ENCODE assay signal across 8 cellular contexts in genomic region chr6:87697581-87698552, GRCh38. TPM values are rescaled to one million over a fixed set of nuclear protein-coding genes. Genes with fewer than 3 reads are reported as not detected.
DNase-seq lines count a peak whose midpoint lies in the region.

No MANE protein-coding gene starts in this region.

- peaks cover 43% of the 10 kb centered on the region for H3K4me1 ChIP-seq in mononuclear cell (ENCODE audit: insufficient read depth, low read length)

- H3K4me3 ChIP-seq in mononuclear cell (ENCODE audit: low read length) = peak overlapping the region; percentile 19

- DNase-seq in SIG-M5 treated with dmso at 0.1 percent for 504 hours (lab: John Stamatoyannopoulos, UW; ENCODE audit: unreplicated experiment) = peak; percentile 19
- DNase-seq in SIG-M5 (lab: John Stamatoyannopoulos, UW) = no peak
- DNase-seq in NCI-H2227 (lab: John Stamatoyannopoulos, UW; ENCODE audit: unreplicated experiment) = peak; percentile 47
- DNase-seq in cerebellar cortex (ENCODE audit: low spot score) = peak; percentile 45
- DNase-seq in SW 1271 (lab: John Stamatoyannopoulos, UW) = no peak
- DNase-seq in stimulated activated CD4-positive, alpha-beta T cell treated with anti-CD3 and anti-CD28 coated beads, Interleukin-12 subunit alpha, Interleukin-12 subunit beta, amount 100 ng/mL, for 4 hours = no peak
- no peak for DNase-seq in stimulated activated CD8-positive, alpha-beta memory T cell treated with anti-CD3 and anti-CD28 coated beads, Interleukin-4, amount 100 ng/mL, for 48 hours

- H3K27me3 ChIP-seq in mononuclear cell (ENCODE audit: insufficient read depth, low read length) = no peaks in the 10 kb centered on the region

- H3K9me3 ChIP-seq in mononuclear cell (ENCODE audit: low read depth, low read length) = no peaks in the 10 kb centered on the region

RNA-seq across cellular contexts. Expression of gene AKIRIN2, which starts 4.2 kb away (rescaled TPM):
- 92.1 TPM for total RNA-seq in mononuclear cell

Comparison
In these comparisons a context has a peak if more than half of its experiments do, and no peak if none do; other contexts are left out.
1. DNase-seq: peak in SIG-M5 treated with dmso at 0.1 percent for 504 hours (single experiment), NCI-H2227 (single experiment) and cerebellar cortex (single experiment); none in SIG-M5 (single experiment), SW 1271 (0 of 2), stimulated activated CD4-positive, alpha-beta T cell treated with anti-CD3 and anti-CD28 coated beads, Interleukin-12 subunit alpha, Interleukin-12 subunit beta, amount 100 ng/mL, for 4 hours (single experiment) and stimulated activated CD8-positive, alpha-beta memory T cell treated with anti-CD3 and anti-CD28 coated beads, Interleukin-4, amount 100 ng/mL, for 48 hours (single experiment).